31 cellular contexts compared by ENCODE assay signal in genomic region chr18:70148539-70148938, GRCh38.
"Had no signal": no experiment of that assay in that cellular context is flagged by ENCODE, and none has a peak within 500 bp of the region (broad histone marks: within the 10 kb centered on the region; RNA-seq: fewer than 3 reads in every experiment).

No MANE protein-coding gene starts in this region.

- H3K27ac ChIP-seq: ovary, parathyroid adenoma, psoas muscle, right lobe of liver, skin epidermis, spleen, suprapubic skin, testis, tibial nerve, upper lobe of left lung, vagina had no signal

- ATAC-seq: naive thymus-derived CD8-positive, alpha-beta T cell; natural killer cell treated with Interleukin-12 subunit alpha and Interleukin-12 subunit beta and Interleukin-15 and Interleukin-18, amount 100 ng/mL, for 72 hours; psoas muscle; right cardiac atrium; right lobe of liver; stimulated activated memory B cell treated with anti-CD40 and anti-IgM and Interleukin-4, amounts not matched to agents 10 μg/mL and 1 μg/mL and 100 μg/mL, for 72 hours; stimulated activated naive CD8-positive, alpha-beta T cell treated with anti-CD3 and anti-CD28 coated beads, Interleukin-15, amount 100 ng/mL, for 72 hours; stimulated activated naive CD8-positive, alpha-beta T cell treated with anti-CD3 and anti-CD28 coated beads, Interleukin-15, Interleukin-2, amounts not matched to agents 100 U/mL and 50 U/mL, for 24 hours had no signal

- H3K4me3 ChIP-seq: ovary, psoas muscle, right lobe of liver, skin epidermis, smooth muscle cell, spleen, suprapubic skin, testis, tibial nerve, upper lobe of left lung, vagina had no signal

- H3K27me3 Mint-ChIP-seq: naive thymus-derived CD8-positive, alpha-beta T cell; natural killer cell treated with Interleukin-12 subunit alpha and Interleukin-12 subunit beta and Interleukin-15 and Interleukin-18, amount 100 ng/mL, for 72 hours; progenitor cell of endocrine pancreas; stimulated activated memory B cell treated with anti-CD40 and anti-IgM and Interleukin-4, amounts not matched to agents 10 μg/mL and 1 μg/mL and 100 μg/mL, for 72 hours; stimulated activated naive CD8-positive, alpha-beta T cell treated with anti-CD3 and anti-CD28 coated beads, Interleukin-15, amount 100 ng/mL, for 72 hours had no signal

- H3K4me2 ChIP-seq: smooth muscle cell had no signal

- H2AFZ ChIP-seq: parathyroid adenoma had no signal

- H3K79me2 ChIP-seq: parathyroid adenoma had no signal

- H3K36me3 ChIP-seq: ovary had no signal

- H3K9ac ChIP-seq: parathyroid adenoma had no signal

- H3K9me3 Mint-ChIP-seq: naive thymus-derived CD8-positive, alpha-beta T cell; natural killer cell treated with Interleukin-12 subunit alpha and Interleukin-12 subunit beta and Interleukin-15 and Interleukin-18, amount 100 ng/mL, for 72 hours; nephron progenitor cell; neural crest cell; stimulated activated memory B cell treated with anti-CD40 and anti-IgM and Interleukin-4, amounts not matched to agents 10 μg/mL and 1 μg/mL and 100 μg/mL, for 72 hours; stimulated activated naive CD8-positive, alpha-beta T cell treated with anti-CD3 and anti-CD28 coated beads, Interleukin-15, amount 100 ng/mL, for 72 hours had no signal

- H3K27me3 ChIP-seq: ovary, right lobe of liver, spleen, suprapubic skin, testis, tibial nerve, upper lobe of left lung, vagina had no signal

- H3K4me3 Mint-ChIP-seq: naive thymus-derived CD8-positive, alpha-beta T cell; natural killer cell treated with Interleukin-12 subunit alpha and Interleukin-12 subunit beta and Interleukin-15 and Interleukin-18, amount 100 ng/mL, for 72 hours; nephron progenitor cell; neural crest cell; stimulated activated memory B cell treated with anti-CD40 and anti-IgM and Interleukin-4, amounts not matched to agents 10 μg/mL and 1 μg/mL and 100 μg/mL, for 72 hours; stimulated activated naive CD8-positive, alpha-beta T cell treated with anti-CD3 and anti-CD28 coated beads, Interleukin-15, amount 100 ng/mL, for 72 hours had no signal

- H3K9me3 ChIP-seq: ovary, psoas muscle, right lobe of liver, spleen, suprapubic skin, testis, tibial nerve, upper lobe of left lung, vagina had no signal

- H3K4me1 Mint-ChIP-seq: nephron progenitor cell; neural crest cell; stimulated activated memory B cell treated with anti-CD40 and anti-IgM and Interleukin-4, amounts not matched to agents 10 μg/mL and 1 μg/mL and 100 μg/mL, for 72 hours; stimulated activated naive CD8-positive, alpha-beta T cell treated with anti-CD3 and anti-CD28 coated beads, Interleukin-15, amount 100 ng/mL, for 72 hours had no signal

- DNase-seq: naive thymus-derived CD8-positive, alpha-beta T cell; nephron progenitor cell; occipital lobe; ovary; posterior cingulate gyrus; psoas muscle; right cardiac atrium; right lobe of liver; spleen; stimulated activated CD4-positive, alpha-beta T cell treated with anti-CD3 and anti-CD28 coated beads, Interleukin-12 subunit alpha, Interleukin-12 subunit beta, amount 100 ng/mL, for 4 hours; stimulated activated CD4-positive, alpha-beta T cell treated with anti-CD3 and anti-CD28 coated beads, Interleukin-1b, Interleukin-23, amount 100 ng/mL, for 48 hours; stimulated activated CD4-positive, alpha-beta T cell treated with anti-CD3 and anti-CD28 coated beads, Interleukin-4, amount 100 ng/mL, for 1 hour; stimulated activated CD4-positive, alpha-beta T cell treated with anti-CD3 and anti-CD28 coated beads, Interleukin-4, amount 100 ng/mL, for 4 hours; stimulated activated CD8-positive, alpha-beta memory T cell treated with anti-CD3 and anti-CD28 coated beads, Interleukin-4, amount 100 ng/mL, for 48 hours; stimulated activated naive CD4-positive, alpha-beta T cell; stimulated activated naive CD8-positive, alpha-beta T cell treated with anti-CD3 and anti-CD28 coated beads, Interleukin-15, amount 100 ng/mL, for 72 hours; stimulated activated naive CD8-positive, alpha-beta T cell treated with anti-CD3 and anti-CD28 coated beads, Interleukin-15, Interleukin-2, amounts not matched to agents 100 U/mL and 50 U/mL, for 24 hours; substantia nigra; testis; trophoblast cell; upper lobe of left lung had no signal

- H3K4me1 ChIP-seq: parathyroid adenoma, psoas muscle, right lobe of liver, spleen, suprapubic skin, testis, tibial nerve, upper lobe of left lung, vagina had no signal

- H3K27ac Mint-ChIP-seq: naive thymus-derived CD8-positive, alpha-beta T cell; natural killer cell treated with Interleukin-12 subunit alpha and Interleukin-12 subunit beta and Interleukin-15 and Interleukin-18, amount 100 ng/mL, for 72 hours; nephron progenitor cell; progenitor cell of endocrine pancreas; stimulated activated memory B cell treated with anti-CD40 and anti-IgM and Interleukin-4, amounts not matched to agents 10 μg/mL and 1 μg/mL and 100 μg/mL, for 72 hours; stimulated activated naive CD8-positive, alpha-beta T cell treated with anti-CD3 and anti-CD28 coated beads, Interleukin-15, amount 100 ng/mL, for 72 hours had no signal
